8 cellular contexts compared by ENCODE assay signal in the genomic region with DNA sequence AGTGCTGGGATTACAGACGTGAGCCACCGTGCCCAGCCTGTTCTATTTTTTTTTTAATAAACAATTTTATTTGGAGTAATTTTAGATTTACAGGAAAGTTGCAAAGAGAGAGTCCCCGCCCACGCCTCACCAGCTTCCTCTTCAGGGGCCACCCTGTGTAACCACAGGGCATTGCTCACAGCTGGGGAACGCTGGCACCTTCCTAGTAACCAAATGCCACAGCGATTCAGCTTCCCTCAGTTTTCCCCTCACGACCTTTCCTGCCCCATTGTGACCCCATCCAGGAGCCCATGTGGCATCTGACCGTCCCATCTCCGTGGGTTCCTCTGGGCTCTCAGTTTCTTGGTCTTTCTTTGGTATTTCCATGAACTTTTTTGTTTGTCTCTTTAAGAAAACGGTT.
DNase-seq lines count a peak whose midpoint lies in the region; ATAC-seq, FAIRE-seq and TF ChIP-seq lines count a peak whose summit lies in the region.

No MANE protein-coding gene starts in this region.

- H3K4me3 Mint-ChIP-seq in activated naive CD8-positive, alpha-beta T cell treated with anti-CD3 and anti-CD28 coated beads for 36 hours = peak overlapping the region; percentile 48
- H3K4me3 Mint-ChIP-seq in neural progenitor cell = no peak overlapping the region

- no peak overlapping the region for H2AFZ ChIP-seq in neural progenitor cell (replicated peaks)

- no peaks in the 10 kb centered on the region for H3K27me3 Mint-ChIP-seq in activated naive CD8-positive, alpha-beta T cell treated with anti-CD3 and anti-CD28 coated beads for 36 hours
- peaks cover 8% of the 10 kb centered on the region for H3K27me3 Mint-ChIP-seq in neural progenitor cell (ENCODE audit: insufficient read depth, low read depth)

- no peaks in the 10 kb centered on the region for H3F3A ChIP-seq in neural progenitor cell (ENCODE audit: low read depth)

- FAIRE-seq in GM18507 (lab: Jason Lieb, UNC) = peak; percentile 53

- intact Hi-C loops in transverse colon (cut with DNase I; ENCODE audit: low total_unique reads) = no loop called here

- H3K36me3 ChIP-seq in transverse colon (no peaks in the 10 kb centered on the region), neural progenitor cell (no peaks in the 10 kb centered on the region)

- WGBS in transverse colon (ENCODE audit: low coverage in 1 of 2), 2 donors = 42 to 49% methylated on average over 3 to 10 of the region's 10 CpGs

- in situ Hi-C loops in transverse colon (cut with MboI; ENCODE audit: low pct_ligation_motif_present in 1 of 4, low pct_unique_long_range_greater_than_20kb in 1 of 4, low sequenced_read_pairs in 3 of 4) = loop anchor here in 3 of 4 donors (5.0 to 25.0 kb wide), 4 partner anchors 144 to 306 kb away; partner anchors contain the start of genes GADD45B (in 1 of the 3) and LINGO3 (in 1 of the 3)

- no peak for TF ChIP-seq EP300 in transverse colon (IDR thresholded peaks at IDR 0.05; ENCODE audit: low read depth)

- H3K4me2 ChIP-seq in neural progenitor cell = no peak overlapping the region

- H3K4me1 Mint-ChIP-seq in activated naive CD8-positive, alpha-beta T cell treated with anti-CD3 and anti-CD28 coated beads for 36 hours = peaks cover 64% of the 10 kb centered on the region
- H3K4me1 Mint-ChIP-seq in neural progenitor cell = peaks cover 9% of the 10 kb centered on the region

- H3K9me3 Mint-ChIP-seq in activated naive CD8-positive, alpha-beta T cell treated with anti-CD3 and anti-CD28 coated beads for 36 hours = peaks cover 4% of the 10 kb centered on the region
- peaks cover 2% of the 10 kb centered on the region for H3K9me3 Mint-ChIP-seq in neural progenitor cell

- no peak for ATAC-seq in GM19397 (IDR thresholded peaks at IDR 0.05; ENCODE audit: unreplicated experiment)

- TF ChIP-seq CTCF in transverse colon (IDR thresholded peaks at IDR 0.05) (no peak), neural progenitor cell (IDR thresholded peaks at IDR 0.05) (no peak)

- peaks cover 1% of the 10 kb centered on the region for H4K20me1 ChIP-seq in neural progenitor cell (ENCODE audit: low read depth)

- DNase-seq in GM18507 (ENCODE audit: extremely low spot score, insufficient read length, low read depth) = no peak
- DNase-seq in SW 1271 (lab: John Stamatoyannopoulos, UW) = peak; percentile 74 to 87
- DNase-seq in activated naive CD8-positive, alpha-beta T cell treated with anti-CD3 and anti-CD28 coated beads for 36 hours = peak; percentile 76
- DNase-seq in myocyte (ENCODE audit: low read depth) = peak; percentile 81
- DNase-seq in transverse colon = peak; percentile 74
- DNase-seq in NCI-H1436 treated with DMSO at 0.1 percent for 48 hours (lab: John Stamatoyannopoulos, UW) = no peak
- no peak for DNase-seq in neural progenitor cell (ENCODE audit: low spot score)

- H3K27me3 ChIP-seq in transverse colon (no peaks in the 10 kb centered on the region), neural progenitor cell (peaks cover 9% of the 10 kb centered on the region)

- H3K4me3 ChIP-seq in transverse colon (no peak overlapping the region), neural progenitor cell (no peak overlapping the region)

- H3K4me1 ChIP-seq in transverse colon (peaks cover 0 to 31% (median 3%) of the 10 kb centered on the region in 4 donors), neural progenitor cell (no peaks in the 10 kb centered on the region)

- H3K27ac Mint-ChIP-seq in activated naive CD8-positive, alpha-beta T cell treated with anti-CD3 and anti-CD28 coated beads for 36 hours = peak overlapping the region; percentile 86
- H3K27ac Mint-ChIP-seq in neural progenitor cell = no peak overlapping the region

- peaks cover 2% of the 10 kb centered on the region for H3K36me3 Mint-ChIP-seq in activated naive CD8-positive, alpha-beta T cell treated with anti-CD3 and anti-CD28 coated beads for 36 hours
- no peaks in the 10 kb centered on the region for H3K36me3 Mint-ChIP-seq in neural progenitor cell

- TF ChIP-seq POLR2A in transverse colon (IDR thresholded peaks at IDR 0.05) = no peak

- H3K79me2 ChIP-seq in neural progenitor cell (ENCODE audit: low read depth) = no peaks in the 10 kb centered on the region

- H3K27ac ChIP-seq in transverse colon (peak overlapping the region; percentile 17 to 55 (median 35)), neural progenitor cell (no peak overlapping the region)

- H3K9ac ChIP-seq in neural progenitor cell = no peak overlapping the region

- no peaks in the 10 kb centered on the region for H3K9me3 ChIP-seq in transverse colon
- H3K9me3 ChIP-seq in neural progenitor cell (ENCODE audit: low read depth) = no peaks in the 10 kb centered on the region

Comparison
In these comparisons a context has a peak if more than half of its experiments do, and no peak if none do; other contexts are left out.
1. DNase-seq: peak in SW 1271 (2 of 2), activated naive CD8-positive, alpha-beta T cell treated with anti-CD3 and anti-CD28 coated beads for 36 hours (single experiment), myocyte (single experiment) and transverse colon (single experiment); none in GM18507 (single experiment), NCI-H1436 treated with DMSO at 0.1 percent for 48 hours (single experiment) and neural progenitor cell (single experiment).